In the genomic region with DNA sequence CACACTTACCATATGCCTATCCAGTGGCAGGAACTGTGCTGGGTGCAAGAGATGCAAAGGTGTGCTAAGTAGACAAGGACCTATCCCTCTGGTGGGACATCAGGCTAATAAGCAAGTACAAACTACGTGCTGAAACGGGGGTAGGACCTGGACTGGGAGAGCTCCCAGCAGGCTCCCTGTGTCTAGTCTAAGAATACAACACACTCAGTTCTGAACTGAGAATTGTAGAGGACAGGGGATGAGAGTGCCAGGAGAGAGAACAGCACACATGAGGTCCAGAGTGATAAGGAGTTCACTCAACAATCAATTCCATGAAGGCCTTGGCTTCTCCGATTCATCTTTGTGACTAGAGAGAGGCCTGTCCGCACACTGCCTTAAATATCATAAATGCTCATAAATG, we compare ENCODE assay signal across 26 cellular contexts.
"Had no signal": no experiment of that assay in that cellular context is flagged by ENCODE, and none has a peak within 500 bp of the region (broad histone marks: within the 10 kb centered on the region; RNA-seq: fewer than 3 reads in every experiment).

No MANE protein-coding gene starts in this region.

- H3K27ac ChIP-seq: brain microvascular endothelial cell, epithelial cell of prostate, VCaP had no signal

- DNase-seq: activated CD4-positive, alpha-beta memory T cell treated with anti-CD3 and anti-CD28 coated beads for 36 hours; activated CD4-positive, alpha-beta T cell treated with anti-CD3 and anti-CD28 coated beads for 1 hour; activated CD4-positive, alpha-beta T cell treated with anti-CD3 and anti-CD28 coated beads for 4 hours; activated CD4-positive, alpha-beta T cell treated with anti-CD3 and anti-CD28 coated beads, Interleukin-2, amount 50 U/mL, for 1 hour; activated CD8-positive, alpha-beta memory T cell treated with anti-CD3 and anti-CD28 coated beads, Interleukin-2, amount 10 ng/mL, durations not matched to agents 7 days and 5 days; activated CD8-positive, alpha-beta memory T cell treated with anti-CD3 and anti-CD28 coated beads, Interleukin-2, amount 50 U/mL, for 4 hours; activated CD8-positive, alpha-beta T cell treated with anti-CD3 and anti-CD28 coated beads, Interleukin-2, amount 10 ng/mL, durations not matched to agents 7 days and 5 days; activated gamma-delta T cell; activated naive CD4-positive, alpha-beta T cell; activated naive CD4-positive, alpha-beta T cell treated with anti-CD3 and anti-CD28 coated beads, Interleukin-2, amount 10 ng/mL, durations not matched to agents 7 days and 5 days; activated T-cell treated with anti-CD3 and anti-CD28 coated beads, Interleukin-2, amount 50 U/mL, for 1 hour; activated T-cell treated with anti-CD3 and anti-CD28 coated beads, Interleukin-2, amount 50 U/mL, for 48 hours; amniotic stem cell; brain microvascular endothelial cell; caudate nucleus; cortex of kidney; dermis blood vessel endothelial cell; effector CD8-positive, alpha-beta T cell; foreskin fibroblast; head of caudate nucleus; T-helper 1 cell; T-helper 2 cell had no signal

- H3K27me3 Mint-ChIP-seq: activated CD4-positive, alpha-beta memory T cell treated with anti-CD3 and anti-CD28 coated beads for 36 hours; activated CD8-positive, alpha-beta memory T cell treated with anti-CD3 and anti-CD28 coated beads, Interleukin-2, amount 10 ng/mL, durations not matched to agents 7 days and 5 days; activated naive CD4-positive, alpha-beta T cell treated with anti-CD3 and anti-CD28 coated beads, Interleukin-2, amount 10 ng/mL, durations not matched to agents 7 days and 5 days had no signal

- H3K27me3 ChIP-seq: brain microvascular endothelial cell had no signal

- H3K4me3 Mint-ChIP-seq: activated CD4-positive, alpha-beta memory T cell treated with anti-CD3 and anti-CD28 coated beads for 36 hours; activated CD8-positive, alpha-beta memory T cell treated with anti-CD3 and anti-CD28 coated beads, Interleukin-2, amount 10 ng/mL, durations not matched to agents 7 days and 5 days; activated CD8-positive, alpha-beta T cell treated with anti-CD3 and anti-CD28 coated beads, Interleukin-2, amount 10 ng/mL, durations not matched to agents 7 days and 5 days; activated naive CD4-positive, alpha-beta T cell treated with anti-CD3 and anti-CD28 coated beads, Interleukin-2, amount 10 ng/mL, durations not matched to agents 7 days and 5 days; WTC11 had no signal

- H3K27ac Mint-ChIP-seq: activated CD4-positive, alpha-beta memory T cell treated with anti-CD3 and anti-CD28 coated beads for 36 hours; activated CD8-positive, alpha-beta memory T cell treated with anti-CD3 and anti-CD28 coated beads, Interleukin-2, amount 10 ng/mL, durations not matched to agents 7 days and 5 days; activated CD8-positive, alpha-beta T cell treated with anti-CD3 and anti-CD28 coated beads, Interleukin-2, amount 10 ng/mL, durations not matched to agents 7 days and 5 days; activated naive CD4-positive, alpha-beta T cell treated with anti-CD3 and anti-CD28 coated beads, Interleukin-2, amount 10 ng/mL, durations not matched to agents 7 days and 5 days; WTC11 had no signal

- ATAC-seq: activated CD8-positive, alpha-beta memory T cell treated with anti-CD3 and anti-CD28 coated beads, Interleukin-2, amount 10 ng/mL, durations not matched to agents 7 days and 5 days; activated CD8-positive, alpha-beta T cell treated with anti-CD3 and anti-CD28 coated beads, Interleukin-2, amount 10 ng/mL, durations not matched to agents 7 days and 5 days; esophagus mucosa; WTC11 had no signal

- H3K36me3 ChIP-seq: brain microvascular endothelial cell had no signal

- H3K9me3 Mint-ChIP-seq: activated CD4-positive, alpha-beta memory T cell treated with anti-CD3 and anti-CD28 coated beads for 36 hours; activated naive CD4-positive, alpha-beta T cell treated with anti-CD3 and anti-CD28 coated beads, Interleukin-2, amount 10 ng/mL, durations not matched to agents 7 days and 5 days; WTC11 had no signal

- H3K36me3 Mint-ChIP-seq: WTC11 had no signal
